In the genomic region with DNA sequence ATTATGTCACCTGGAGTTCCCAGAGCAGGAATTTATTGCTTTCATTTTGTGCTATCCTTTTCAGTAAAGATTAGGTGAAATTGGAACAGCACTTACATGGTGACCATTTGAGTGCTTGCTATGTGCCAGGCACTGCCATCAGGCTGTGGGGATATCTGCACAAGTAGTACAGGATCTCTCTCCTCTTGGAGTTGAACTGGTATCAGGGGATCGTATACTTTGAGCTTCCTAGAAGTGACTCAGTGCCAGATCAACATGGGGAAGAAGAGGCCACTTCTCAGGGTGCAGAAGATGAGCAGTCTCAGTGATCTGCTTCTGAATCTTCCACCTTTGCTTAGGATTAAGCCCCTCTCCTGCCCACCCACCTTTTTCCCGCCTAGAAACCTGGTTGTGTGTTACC, we compare ENCODE assay signal across 16 cellular contexts. TPM values are rescaled to one million over a fixed set of nuclear protein-coding genes. Genes with fewer than 3 reads are reported as not detected.
DNase-seq lines count a peak whose midpoint lies in the region; ATAC-seq, FAIRE-seq and TF ChIP-seq lines count a peak whose summit lies in the region.
"Had no signal": no experiment of that assay in that cellular context is flagged by ENCODE, and none has a peak within 500 bp of the region (broad histone marks: within the 10 kb centered on the region; RNA-seq: fewer than 3 reads in every experiment).

No MANE protein-coding gene starts in this region.

- no peak for ATAC-seq in sciatic nerve
- ATAC-seq: CD8-positive, alpha-beta T cell; HepG2 had no signal

- no TSS peak for BruUV-seq in Caco-2 (replicated peaks; lab: Mats Ljungman, UMichigan)

- peak in 1 of 2 experiments; percentile 29 for DNase-seq in Caco-2
- DNase-seq in H54 (ENCODE audit: insufficient read length, low spot score) = no peak
- DNase-seq in activated T-helper 2 cell treated with anti-CD3 and anti-CD28 coated beads, Interferon-gamma antibody, Interleukin-2, Interleukin-4, amounts not matched to agents 10 μg/mL and 5 μg/mL and 100 μg/mL, durations not matched to agents 14 hours and 24 hours and 36 hours (ENCODE audit: low spot score) = no peak
- no peak for DNase-seq in nephron progenitor cell
- no peak for DNase-seq in Peyer's patch
- no peak for DNase-seq in sciatic nerve (ENCODE audit: low spot score)
- no peak for DNase-seq in NCI-H187 treated with DMSO at 0.1 percent for 48 hours (lab: John Stamatoyannopoulos, UW)
- DNase-seq: CD8-positive, alpha-beta T cell; GOT3; KG1; NCI-H1930; NCI-H526 had no signal

- H3K27ac Mint-ChIP-seq in Caco-2 (ENCODE audit: unreplicated experiment) (peak overlapping the region; percentile 70), nephron progenitor cell (peak overlapping the region; percentile 4)
- peak overlapping the region; percentile 46 for H3K27ac Mint-ChIP-seq in activated T-helper 2 cell treated with anti-CD3 and anti-CD28 coated beads, Interferon-gamma antibody, Interleukin-2, Interleukin-4, amounts not matched to agents 10 μg/mL and 5 μg/mL and 100 μg/mL, durations not matched to agents 14 hours and 24 hours and 36 hours
- H3K27ac Mint-ChIP-seq: CD8-positive, alpha-beta T cell had no signal

- POLR2A ChIA-PET in Caco-2 (lab: Charles Lee) = no interaction called here

- CTCF ChIA-PET in Caco-2 (lab: Charles Lee) = interaction anchor here (1.2 to 1.3 kb wide), 2 partner anchors 10 to 29 kb away, joined by 3 read pairs; no protein-coding TSS in a partner anchor

- intact Hi-C loops in Caco-2 (cut with micrococcal nuclease; ENCODE audit: unreplicated experiment) = loop anchor here (2.0 kb wide), 2 partner anchors 14 to 28 kb away; no protein-coding TSS in a partner anchor
- intact Hi-C loops in activated T-helper 2 cell treated with anti-CD3 and anti-CD28 coated beads, Interferon-gamma antibody, Interleukin-2, Interleukin-4, amounts not matched to agents 10 μg/mL and 5 μg/mL and 100 μg/mL, durations not matched to agents 14 hours and 24 hours and 36 hours (cut with micrococcal nuclease) = no loop called here
- intact Hi-C loops in sciatic nerve (cut with DNase I) = no loop called here

- H3K27me3 ChIP-seq in Caco-2 (replicated peaks; ENCODE audit: control insufficient read depth, insufficient read depth, low read length) (no peaks in the 10 kb centered on the region), Peyer's patch (no peaks in the 10 kb centered on the region)
- H3K27me3 ChIP-seq: SJSA1 had no signal

- peaks cover 44% of the 10 kb centered on the region for H3K36me3 Mint-ChIP-seq in Caco-2 (ENCODE audit: insufficient read depth, unreplicated experiment)
- peaks cover 80% of the 10 kb centered on the region for H3K36me3 Mint-ChIP-seq in activated T-helper 2 cell treated with anti-CD3 and anti-CD28 coated beads, Interferon-gamma antibody, Interleukin-2, Interleukin-4, amounts not matched to agents 10 μg/mL and 5 μg/mL and 100 μg/mL, durations not matched to agents 14 hours and 24 hours and 36 hours (ENCODE audit: low read depth)
- peaks cover 81% of the 10 kb centered on the region for H3K36me3 Mint-ChIP-seq in nephron progenitor cell (ENCODE audit: low read depth)

- H3K36me3 ChIP-seq in Caco-2 (ENCODE audit: control insufficient read depth, insufficient read depth, low read length) = peaks cover 1% of the 10 kb centered on the region; the same call in 1 of the 2 replicates
- peaks cover 0 to 14% (median 0%) of the 10 kb centered on the region in 3 donors for H3K36me3 ChIP-seq in Peyer's patch

- TF ChIP-seq CTCF in Caco-2 (IDR thresholded peaks at IDR 0.05; ENCODE audit: insufficient read depth in 1 of 2, low read depth in 1 of 2, low read length in 1 of 2, severe bottlenecking in 1 of 2, unreplicated experiment in 1 of 2) (no peak), nephron progenitor cell (IDR thresholded peaks at IDR 0.05) (no peak), Peyer's patch (IDR thresholded peaks at IDR 0.05) (no peak)

- H3K9me3 Mint-ChIP-seq in Caco-2 (ENCODE audit: unreplicated experiment) (peaks cover 11% of the 10 kb centered on the region), nephron progenitor cell (no peaks in the 10 kb centered on the region)
- no peaks in the 10 kb centered on the region for H3K9me3 Mint-ChIP-seq in activated T-helper 2 cell treated with anti-CD3 and anti-CD28 coated beads, Interferon-gamma antibody, Interleukin-2, Interleukin-4, amounts not matched to agents 10 μg/mL and 5 μg/mL and 100 μg/mL, durations not matched to agents 14 hours and 24 hours and 36 hours
- H3K9me3 Mint-ChIP-seq: CD8-positive, alpha-beta T cell had no signal

- H3K4me3 ChIP-seq in Caco-2 (ENCODE audit: low read depth, low read length) = no peak overlapping the region
- H3K4me3 ChIP-seq in Peyer's patch = no peak overlapping the region
- H3K4me3 ChIP-seq: BLaER1 treated with 17β-estradiol and CSF1 and Interleukin-3, amounts not matched to agents 10 nM and 100 nM; SJSA1 had no signal

- peak; percentile 62 for FAIRE-seq in H54 (lab: Jason Lieb, UNC)
- FAIRE-seq: GM12892 had no signal

- H3K4me1 ChIP-seq in Caco-2 (peaks cover 68% of the 10 kb centered on the region), Peyer's patch (peaks cover 0 to 22% (median 0%) of the 10 kb centered on the region in 4 donors)

- H3K27ac ChIP-seq in Peyer's patch = peak overlapping the region in 1 of 4 donors; percentile 59
- H3K27ac ChIP-seq: BLaER1 treated with 17β-estradiol and CSF1 and Interleukin-3, amounts not matched to agents 10 nM and 100 nM; SJSA1 had no signal

- TF ChIP-seq POLR2A in H54 (IDR thresholded peaks at IDR 0.05; ENCODE audit: low read depth, low read length) (no peak), Peyer's patch (IDR thresholded peaks at IDR 0.05) (no peak)

- H3K9me3 ChIP-seq in Caco-2 (no peaks in the 10 kb centered on the region), Peyer's patch (no peaks in the 10 kb centered on the region)
- H3K9me3 ChIP-seq: BLaER1 treated with 17β-estradiol and CSF1 and Interleukin-3, amounts not matched to agents 10 nM and 100 nM; SJSA1 had no signal

- peaks cover 64% of the 10 kb centered on the region for H3K4me1 Mint-ChIP-seq in Caco-2 (ENCODE audit: low read depth, unreplicated experiment)
- H3K4me1 Mint-ChIP-seq in activated T-helper 2 cell treated with anti-CD3 and anti-CD28 coated beads, Interferon-gamma antibody, Interleukin-2, Interleukin-4, amounts not matched to agents 10 μg/mL and 5 μg/mL and 100 μg/mL, durations not matched to agents 14 hours and 24 hours and 36 hours (ENCODE audit: low read depth) = peaks cover 61% of the 10 kb centered on the region
- H3K4me1 Mint-ChIP-seq in nephron progenitor cell = no peaks in the 10 kb centered on the region

- H3K27me3 Mint-ChIP-seq in Caco-2 (ENCODE audit: insufficient read depth, unreplicated experiment) (no peaks in the 10 kb centered on the region), nephron progenitor cell (ENCODE audit: low read depth, poor library complexity) (no peaks in the 10 kb centered on the region)
- no peaks in the 10 kb centered on the region for H3K27me3 Mint-ChIP-seq in activated T-helper 2 cell treated with anti-CD3 and anti-CD28 coated beads, Interferon-gamma antibody, Interleukin-2, Interleukin-4, amounts not matched to agents 10 μg/mL and 5 μg/mL and 100 μg/mL, durations not matched to agents 14 hours and 24 hours and 36 hours (ENCODE audit: low read depth)

- H3K4me3 Mint-ChIP-seq in Caco-2 (ENCODE audit: unreplicated experiment) (no peak overlapping the region), nephron progenitor cell (no peak overlapping the region)
- no peak overlapping the region for H3K4me3 Mint-ChIP-seq in activated T-helper 2 cell treated with anti-CD3 and anti-CD28 coated beads, Interferon-gamma antibody, Interleukin-2, Interleukin-4, amounts not matched to agents 10 μg/mL and 5 μg/mL and 100 μg/mL, durations not matched to agents 14 hours and 24 hours and 36 hours (ENCODE audit: low read depth)
- H3K4me3 Mint-ChIP-seq: CD8-positive, alpha-beta T cell had no signal

RNA-seq across cellular contexts. Expression of a gene that starts 29.5 kb away (rescaled TPM):
- total RNA-seq in Caco-2 (2022) = 121 and 127 TPM in 2 replicates
- total RNA-seq in activated T-helper 2 cell treated with anti-CD3 and anti-CD28 coated beads, Interferon-gamma antibody, Interleukin-2, Interleukin-4, amounts not matched to agents 10 μg/mL and 5 μg/mL and 100 μg/mL, durations not matched to agents 14 hours and 24 hours and 36 hours = 124 and 139 TPM in 2 replicates
- 100 to 1,000 TPM in 1 of 4 donors, 10 to 100 TPM in 3; 31.4 to 101 (median 82.1) TPM for total RNA-seq in Peyer's patch
- total RNA-seq in sciatic nerve = 44.6 TPM

RNA-seq across cellular contexts. Expression of a gene that starts 43.1 kb away (rescaled TPM):
- 249 and 252 TPM in 2 replicates for total RNA-seq in Caco-2 (2022)
- total RNA-seq in activated T-helper 2 cell treated with anti-CD3 and anti-CD28 coated beads, Interferon-gamma antibody, Interleukin-2, Interleukin-4, amounts not matched to agents 10 μg/mL and 5 μg/mL and 100 μg/mL, durations not matched to agents 14 hours and 24 hours and 36 hours = 72.0 and 73.8 TPM in 2 replicates
- total RNA-seq in Peyer's patch = 10 to 100 TPM; 38.8 to 63.5 (median 55.9) TPM
- total RNA-seq in sciatic nerve = 41.1 TPM

Comparison
In these comparisons a context has a peak if more than half of its experiments do, and no peak if none do; other contexts are left out.
1. H3K27ac Mint-ChIP-seq: peak in every context shown above with its lines; median percentile 70 in Caco-2; 46 in activated T-helper 2 cell treated with anti-CD3 and anti-CD28 coated beads, Interferon-gamma antibody, Interleukin-2, Interleukin-4, amounts not matched to agents 10 μg/mL and 5 μg/mL and 100 μg/mL, durations not matched to agents 14 hours and 24 hours and 36 hours; 4 in nephron progenitor cell.